Comparison of ENCODE assay signal across 22 cellular contexts in genomic region chr11:72523991-72524390, GRCh38.
DNase-seq lines count a peak whose midpoint lies in the region; ATAC-seq lines count a peak whose summit lies in the region.
"Had no signal": no experiment of that assay in that cellular context is flagged by ENCODE, and none has a peak within 500 bp of the region (broad histone marks: within the 10 kb centered on the region; RNA-seq: fewer than 3 reads in every experiment).

No MANE protein-coding gene starts in this region.

- H3K9me3 ChIP-seq in GM23248 (ENCODE audit: low read depth): no peaks in the 10 kb centered on the region
- H3K9me3 ChIP-seq: BE2C, BLaER1 had no signal

- H3K9me2 ChIP-seq in GM23248 (ENCODE audit: insufficient read depth): no peaks in the 10 kb centered on the region

- intact Hi-C loops in dendritic cell treated with granulocyte-macrophage colony-stimulating factor and Interleukin-4, amounts not matched to agents 40 ng/mL and 50 ng/mL, for 4 days (cut with micrococcal nuclease): no loop called here

- H3K4me1 Mint-ChIP-seq in dendritic cell treated with granulocyte-macrophage colony-stimulating factor and Interleukin-4, amounts not matched to agents 40 ng/mL and 50 ng/mL, for 4 days (ENCODE audit: low read depth): peaks cover 83% of the 10 kb centered on the region
- H3K4me1 Mint-ChIP-seq in stimulated activated effector memory CD8-positive, alpha-beta T cell treated with anti-CD3 and anti-CD28 coated beads, Interleukin-12 subunit alpha, Interleukin-12 subunit beta, amount 100 ng/mL, for 72 hours: peaks cover 48% of the 10 kb centered on the region

- ATAC-seq in stimulated activated effector memory CD8-positive, alpha-beta T cell treated with anti-CD3 and anti-CD28 coated beads, Interleukin-12 subunit alpha, Interleukin-12 subunit beta, amount 100 ng/mL, for 72 hours: no peak
- ATAC-seq in GM21381 (IDR thresholded peaks at IDR 0.05; ENCODE audit: unreplicated experiment) (no peak), GM21619 (IDR thresholded peaks at IDR 0.05; ENCODE audit: unreplicated experiment) (no peak), GM18498 (IDR thresholded peaks at IDR 0.05; ENCODE audit: unreplicated experiment) (no peak)

- H3K9ac ChIP-seq in GM23248: peak overlapping the region; percentile 39; the same call in 1 of the 2 replicates
- H3K9ac ChIP-seq: BLaER1 had no signal

- peak overlapping the region; percentile 60 for H3K27ac ChIP-seq in GM23248
- H3K27ac ChIP-seq: BLaER1 had no signal

- in situ Hi-C loops in GM23248 (cut with MboI): no loop called here

- H3K79me2 ChIP-seq in GM23248 (ENCODE audit: insufficient read depth): no peaks in the 10 kb centered on the region

- H3K36me3 Mint-ChIP-seq in dendritic cell treated with granulocyte-macrophage colony-stimulating factor and Interleukin-4, amounts not matched to agents 40 ng/mL and 50 ng/mL, for 4 days (ENCODE audit: low read depth): no peaks in the 10 kb centered on the region
- no peaks in the 10 kb centered on the region for H3K36me3 Mint-ChIP-seq in stimulated activated effector memory CD8-positive, alpha-beta T cell treated with anti-CD3 and anti-CD28 coated beads, Interleukin-12 subunit alpha, Interleukin-12 subunit beta, amount 100 ng/mL, for 72 hours
- H3K36me3 Mint-ChIP-seq: CD14-positive monocyte; CD4-positive, alpha-beta memory T cell; CD4-positive, CD25-positive, alpha-beta regulatory T cell; CD8-positive, alpha-beta memory T cell had no signal

- H3K27me3 Mint-ChIP-seq in dendritic cell treated with granulocyte-macrophage colony-stimulating factor and Interleukin-4, amounts not matched to agents 40 ng/mL and 50 ng/mL, for 4 days: peaks cover 9% of the 10 kb centered on the region
- H3K27me3 Mint-ChIP-seq: CD4-positive, alpha-beta memory T cell had no signal

- no peak overlapping the region for H2AFZ ChIP-seq in GM23248

- H4K20me1 ChIP-seq in GM23248 (ENCODE audit: insufficient read depth): no peaks in the 10 kb centered on the region
- H4K20me1 ChIP-seq: BLaER1 had no signal

- peak overlapping the region; percentile 34 for H3K27ac Mint-ChIP-seq in dendritic cell treated with granulocyte-macrophage colony-stimulating factor and Interleukin-4, amounts not matched to agents 40 ng/mL and 50 ng/mL, for 4 days
- H3K27ac Mint-ChIP-seq in stimulated activated effector memory CD8-positive, alpha-beta T cell treated with anti-CD3 and anti-CD28 coated beads, Interleukin-12 subunit alpha, Interleukin-12 subunit beta, amount 100 ng/mL, for 72 hours: peak overlapping the region; percentile 14
- H3K27ac Mint-ChIP-seq: CD8-positive, alpha-beta memory T cell had no signal

- no peaks in the 10 kb centered on the region for H3K27me3 ChIP-seq in GM23248 (replicated peaks; ENCODE audit: insufficient read depth)
- H3K27me3 ChIP-seq: BE2C, BLaER1 had no signal

- no peak overlapping the region for H3K4me3 ChIP-seq in GM23248
- H3K4me3 ChIP-seq: BLaER1 had no signal

- H3K9me3 Mint-ChIP-seq in dendritic cell treated with granulocyte-macrophage colony-stimulating factor and Interleukin-4, amounts not matched to agents 40 ng/mL and 50 ng/mL, for 4 days: no peaks in the 10 kb centered on the region
- H3K9me3 Mint-ChIP-seq in stimulated activated effector memory CD8-positive, alpha-beta T cell treated with anti-CD3 and anti-CD28 coated beads, Interleukin-12 subunit alpha, Interleukin-12 subunit beta, amount 100 ng/mL, for 72 hours: no peaks in the 10 kb centered on the region
- H3K9me3 Mint-ChIP-seq: CD4-positive, alpha-beta memory T cell; CD8-positive, alpha-beta memory T cell had no signal

- peak overlapping the region; percentile 53 for H3K4me2 ChIP-seq in GM23248 (ENCODE audit: unreplicated experiment)
- H3K4me2 ChIP-seq: BLaER1 had no signal

- peak; percentile 53 for DNase-seq in GM23248
- no peak for DNase-seq in stimulated activated effector memory CD8-positive, alpha-beta T cell treated with anti-CD3 and anti-CD28 coated beads, Interleukin-12 subunit alpha, Interleukin-12 subunit beta, amount 100 ng/mL, for 72 hours (ENCODE audit: low spot score in 2 of 2)
- DNase-seq: 8988T; ACHN; BE2C; C1 segment of cervical spinal cord; CD4-positive, alpha-beta memory T cell; CD4-positive, CD25-positive, alpha-beta regulatory T cell; CD8-positive, alpha-beta memory T cell; COR-L47; DMS 273 treated with DMSO at 0.1 percent for 48 hours; DMS153; DMS53; DMS79; DND-41; GF-D8 had no signal

- peaks cover 41% of the 10 kb centered on the region for H3K4me1 ChIP-seq in GM23248 (ENCODE audit: insufficient read depth)
- H3K4me1 ChIP-seq: BLaER1 had no signal

- peaks cover 19% of the 10 kb centered on the region for H3F3A ChIP-seq in GM23248 (ENCODE audit: insufficient read depth)

- WGBS in GM23248 (ENCODE audit: low coverage in 1 of 2, low lambda C conversion rate in 2 of 2, missing lambda C conversion rate in 2 of 2), 2 experiments: 94 to 96% methylated on average over 2 of the region's 2 CpGs

- H3K4me3 Mint-ChIP-seq in dendritic cell treated with granulocyte-macrophage colony-stimulating factor and Interleukin-4, amounts not matched to agents 40 ng/mL and 50 ng/mL, for 4 days: no peak overlapping the region
- H3K4me3 Mint-ChIP-seq in stimulated activated effector memory CD8-positive, alpha-beta T cell treated with anti-CD3 and anti-CD28 coated beads, Interleukin-12 subunit alpha, Interleukin-12 subunit beta, amount 100 ng/mL, for 72 hours: no peak overlapping the region
- H3K4me3 Mint-ChIP-seq: CD14-positive monocyte; CD4-positive, alpha-beta memory T cell; CD4-positive, CD25-positive, alpha-beta regulatory T cell; CD8-positive, alpha-beta memory T cell had no signal

- no peaks in the 10 kb centered on the region for H3K36me3 ChIP-seq in GM23248 (ENCODE audit: low read depth)
- H3K36me3 ChIP-seq: BE2C, BLaER1 had no signal
